9 cellular contexts compared by ENCODE assay signal in the genomic region with DNA sequence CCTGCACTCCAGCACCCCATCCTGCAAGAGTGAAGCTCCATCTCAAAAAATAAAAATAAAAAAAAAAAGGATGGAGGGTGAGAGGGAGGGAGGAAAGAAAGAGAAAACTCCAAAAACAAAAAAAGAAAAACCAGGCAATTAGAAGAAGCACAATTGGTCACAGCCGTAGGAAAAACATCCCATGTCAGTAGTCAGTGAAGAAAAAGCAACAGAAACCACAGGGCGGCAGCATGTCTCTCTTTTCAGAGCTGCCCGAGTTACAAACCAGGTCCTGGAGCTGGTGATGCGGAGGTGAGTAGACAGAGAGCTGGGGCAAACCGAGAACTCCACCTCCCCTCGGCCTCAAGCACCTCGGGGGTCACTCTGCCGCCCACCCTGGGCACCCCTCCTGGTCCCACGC. TPM values are rescaled to one million over a fixed set of nuclear protein-coding genes. Genes with fewer than 3 reads are reported as not detected.
DNase-seq lines count a peak whose midpoint lies in the region; ATAC-seq and TF ChIP-seq lines count a peak whose summit lies in the region.
"Not testable (repeated sequence)": the region's sequence is repeated elsewhere in the genome, so short reads cannot be mapped to it uniquely, and the experiment has no call there.
"Had no signal": no experiment of that assay in that cellular context is flagged by ENCODE, and none has a peak within 500 bp of the region (broad histone marks: within the 10 kb centered on the region; RNA-seq: fewer than 3 reads in every experiment).

No MANE protein-coding gene starts in this region.

- H4K91ac ChIP-seq in IMR-90 (ENCODE audit: insufficient read depth, low read depth, low read length), result not testable (repeated sequence)

- H2BK5ac ChIP-seq in IMR-90 (ENCODE audit: low read depth, low read length, poor library complexity, severe bottlenecking), result not testable (repeated sequence)

- H3K36me3 Mint-ChIP-seq in Calu3 (ENCODE audit: insufficient read depth, unreplicated experiment), result not testable (repeated sequence)

- in situ Hi-C loops in IMR-90 (cut with MboI; ENCODE audit: low sequenced_read_pairs), result not testable (repeated sequence)

- peak; percentile 58 for TF ChIP-seq RAD21 in IMR-90 (IDR thresholded peaks at IDR 0.05; ENCODE audit: low read length)

- H2AK9ac ChIP-seq in IMR-90 (replicated peaks; ENCODE audit: low read depth, low read length, poor library complexity), result not testable (repeated sequence)

- not testable (repeated sequence) for H4K8ac ChIP-seq in IMR-90 (ENCODE audit: low read depth in 2 of 2, low read length in 2 of 2)

- BruUV-seq in Calu3 (replicated peaks; lab: Mats Ljungman, UMichigan); IMR-90 (replicated peaks; lab: Mats Ljungman, UMichigan): not testable (repeated sequence)

- TF ChIP-seq POLR2A in IMR-90 (IDR thresholded peaks at IDR 0.05; ENCODE audit: low read depth, low read length); Peyer's patch (IDR thresholded peaks at IDR 0.05); ovary (IDR thresholded peaks at IDR 0.05): not testable (repeated sequence)

- CTCF ChIA-PET in Calu3 (lab: Charles Lee), result interaction anchor here (0.6 to 2.1 kb wide), 6 partner anchors 19 to 320 kb away, joined by 3 to 8 read pairs (median 4); a partner anchor contains a TSS
- CTCF ChIA-PET in IMR-90 (lab: Yijun Ruan, JAX), result interaction anchor here (0.6 to 1.6 kb wide), 2 partner anchors 19 to 33 kb away, joined by 3 to 7 read pairs; no protein-coding TSS in a partner anchor

- TF ChIP-seq EP300 in ovary (IDR thresholded peaks at IDR 0.05), result not testable (repeated sequence)

- not testable (repeated sequence) for H3K4me3 ChIP-seq in IMR-90 (ENCODE audit: insufficient read depth, low read depth, low read length); Peyer's patch; endocrine pancreas (ENCODE audit: control insufficient read depth, insufficient read depth, low read length)
- H3K4me3 ChIP-seq in ovary (peak overlapping the region; percentile 22), tibial artery (peak overlapping the region; percentile 38 to 56)

- not testable (repeated sequence) for H2AK5ac ChIP-seq in IMR-90 (ENCODE audit: low read depth, low read length)

- H3K27ac ChIP-seq in IMR-90 (ENCODE audit: insufficient read depth, low read length), result not testable (repeated sequence)
- H3K27ac ChIP-seq in Peyer's patch (peak overlapping the region in 2 of 4 donors; percentile 1 to 96), ovary (peak overlapping the region; percentile 52 to 96), tibial artery (peak overlapping the region; percentile 98)

- not testable (repeated sequence) for H3K23ac ChIP-seq in IMR-90 (ENCODE audit: low read depth, low read length)

- not testable (repeated sequence) for H4K5ac ChIP-seq in IMR-90 (ENCODE audit: low read depth, low read length)

- H3K4me1 ChIP-seq in IMR-90 (ENCODE audit: control insufficient read depth, insufficient read depth, low read length) (peaks cover 25% of the 10 kb centered on the region), Peyer's patch (peaks cover 0 to 44% (median 0%) of the 10 kb centered on the region in 4 donors), ovary (ENCODE audit: insufficient read depth) (peaks cover 18% of the 10 kb centered on the region), tibial artery (peaks cover under 1 to 80% (median 65%) of the 10 kb centered on the region in 4 donors)
- H3K4me1 ChIP-seq in endocrine pancreas (ENCODE audit: control insufficient read depth, insufficient read depth, low read length), result not testable (repeated sequence)

- not testable (repeated sequence) for H3K9me1 ChIP-seq in IMR-90 (ENCODE audit: insufficient read depth, low read length)

- intact Hi-C loops in Calu3 (cut with micrococcal nuclease; ENCODE audit: unreplicated experiment); IMR-90 (cut with micrococcal nuclease); ovary (cut with DNase I); tibial artery (cut with DNase I; ENCODE audit: low total_unique reads): not testable (repeated sequence)

- POLR2A ChIA-PET in IMR-90 (lab: Charles Lee; ENCODE audit: unreplicated experiment), result interaction anchor here (0.6 kb wide), 1 partner anchor 32 kb away, joined by 5 read pairs; no protein-coding TSS in a partner anchor

- not testable (repeated sequence) for H2BK120ac ChIP-seq in IMR-90 (ENCODE audit: low read depth, low read length)

- H3K9me3 Mint-ChIP-seq in Calu3 (ENCODE audit: low read depth, unreplicated experiment), result not testable (repeated sequence)

- H3K27ac Mint-ChIP-seq in Calu3 (ENCODE audit: unreplicated experiment), result not testable (repeated sequence)

- H3K14ac ChIP-seq in IMR-90 (replicated peaks; ENCODE audit: low read depth, low read length), result not testable (repeated sequence)

- not testable (repeated sequence) for H3K18ac ChIP-seq in IMR-90 (ENCODE audit: low read depth, low read length)

- peaks cover 4 to 23% of the 10 kb centered on the region in 2 experiments; a peak in 3 of 4 replicates for H3K79me1 ChIP-seq in IMR-90 (ENCODE audit: low read depth in 1 of 2, low read length in 2 of 2)

- not testable (repeated sequence) for H3K9ac ChIP-seq in IMR-90 (ENCODE audit: low read depth, low read length)
- peak overlapping the region; percentile 41 for H3K9ac ChIP-seq in endocrine pancreas (ENCODE audit: control insufficient read depth, insufficient read depth, low read length)

- H3K27me3 Mint-ChIP-seq in Calu3 (ENCODE audit: unreplicated experiment), result not testable (repeated sequence)

- H4K20me1 ChIP-seq in IMR-90 (ENCODE audit: insufficient read depth, low read length), result peaks cover 13% of the 10 kb centered on the region

- not testable (repeated sequence) for H2BK15ac ChIP-seq in IMR-90 (ENCODE audit: low read depth, low read length)

- DNase-seq in Calu3 (peak; percentile 30), IMR-90 (peak; percentile 54), Peyer's patch (peak in 1 of 3 donors; percentile 64), islet precursor cell (peak; percentile 64), ovary (peak in 4 of 5 donors; percentile 49 to 73 (median 58)), tibial artery (peak; percentile 66 to 89)
- peak; percentile 29 for DNase-seq in activated naive CD4-positive, alpha-beta T cell treated with Interleukin-2 at 50 U/mL for 16 hours

- H3K4me2 ChIP-seq in IMR-90 (ENCODE audit: low read depth, low read length), result not testable (repeated sequence)

- 100% methylated on average over 1 of the region's 9 CpGs; no CpG with 5 or more reads in 1 of the 2 experiments for WGBS in IMR-90 (ENCODE audit: extremely low coverage in 2 of 2, insufficient read length in 1 of 2), 2 experiments
- 32 to 42% (median 40%) methylated on average over 9 of the region's 9 CpGs for WGBS in ovary, 3 donors

- 0 out of 2 replicates have a peak, but pooled peaks have one; percentile 9 for ATAC-seq in IMR-90 (ENCODE audit: low read depth)

- H3K27me3 ChIP-seq in IMR-90 (ENCODE audit: control insufficient read depth, insufficient read depth, low read length); Peyer's patch; endocrine pancreas (ENCODE audit: control insufficient read depth, insufficient read depth, low read length); ovary; tibial artery: not testable (repeated sequence)

- H2BK20ac ChIP-seq in IMR-90 (ENCODE audit: low read depth, low read length), result not testable (repeated sequence)

- not testable (repeated sequence) for H3K9me3 ChIP-seq in IMR-90 (ENCODE audit: control insufficient read depth, insufficient read depth, low read length); Peyer's patch; endocrine pancreas (ENCODE audit: control insufficient read depth, low read length); ovary; tibial artery

- not testable (repeated sequence) for H2AFZ ChIP-seq in IMR-90 (replicated peaks; ENCODE audit: low read length, poor library complexity)

- H3K4me1 Mint-ChIP-seq in Calu3 (ENCODE audit: low read depth, unreplicated experiment), result not testable (repeated sequence)

- TF ChIP-seq CTCF in Calu3 (IDR thresholded peaks at IDR 0.05; ENCODE audit: unreplicated experiment); ovary (IDR thresholded peaks at IDR 0.05): not testable (repeated sequence)
- TF ChIP-seq CTCF in IMR-90 (conservative IDR thresholded peaks at IDR 0.05; ENCODE audit: low read depth, low read length), result peak; percentile 55
- TF ChIP-seq CTCF in Peyer's patch (IDR thresholded peaks at IDR 0.05), result peak in 4 of 6 experiments; percentile 18 to 27 (median 22)
- TF ChIP-seq CTCF in tibial artery (IDR thresholded peaks at IDR 0.05), result peak; percentile 51 to 52

- H3K36me3 ChIP-seq in IMR-90 (ENCODE audit: control insufficient read depth, insufficient read depth, low read length); Peyer's patch; endocrine pancreas (ENCODE audit: control insufficient read depth, insufficient read depth, low read length); ovary: not testable (repeated sequence)
- H3K36me3 ChIP-seq in tibial artery, result peaks cover 0 to 11% (median 7%) of the 10 kb centered on the region in 3 donors

- dilution Hi-C loops in IMR-90 (cut with HindIII; ENCODE audit: low sequenced_read_pairs, unreplicated experiment), result not testable (repeated sequence)

- not testable (repeated sequence) for H3K4me3 Mint-ChIP-seq in Calu3 (ENCODE audit: low read depth, unreplicated experiment)

- H3K56ac ChIP-seq in IMR-90 (ENCODE audit: extremely low read depth, insufficient read depth, low read length), result not testable (repeated sequence)

- H3K4ac ChIP-seq in IMR-90 (ENCODE audit: low read depth, low read length), result not testable (repeated sequence)

RNA-seq across cellular contexts. Expression of a gene that starts 14.4 kb away (rescaled TPM):
- total RNA-seq in Calu3 (2022) (82.0 and 86.0 TPM in 2 replicates), IMR-90 (2012; rRNA removed) (7.9 and 15.6 TPM in 2 replicates), Peyer's patch (100 to 1,000 TPM in 3 of 4 donors, 10 to 100 TPM in 1; 64.6 to 305 (median 188) TPM), ovary (100 to 1,000 TPM in 6 of 7 donors, 10 to 100 TPM in 1; 78.8 to 203 (median 145) TPM)
- polyA plus RNA-seq in IMR-90 (2012; rRNA removed) (97.3 and 118 TPM in 2 replicates), ovary (100 to 1,000 TPM in 1 of 2 donors, 1 to 10 TPM in 1; 8.7 to 113 TPM)
- polyA plus RNA-seq in IMR-90 (2012; cell fraction: cytosol; rRNA removed), result 53.6 and 146 TPM in 2 replicates
- polyA plus RNA-seq in IMR-90 (2012; cell fraction: nucleus; rRNA removed; ENCODE audit: low replicate concordance), result 423 and 1,655 TPM in 2 replicates

RNA-seq across cellular contexts. Expression of a gene that starts 27.1 kb away (rescaled TPM):
- total RNA-seq in Calu3 (2022) (10.8 and 12.3 TPM in 2 replicates), IMR-90 (2012; rRNA removed) (1.1 TPM in 2 replicates), Peyer's patch (10 to 100 TPM; 17.9 to 33.8 (median 24.3) TPM), ovary (under 1 TPM in 2 of 7 donors, not detected in 5; 0.12 to 0.80 TPM)
- polyA plus RNA-seq in IMR-90 (2012; rRNA removed) (4.5 and 4.8 TPM in 2 replicates), ovary (under 1 TPM; 0.19 to 0.50 TPM)
- polyA plus RNA-seq in IMR-90 (2012; cell fraction: cytosol; rRNA removed), result 2.8 and 4.9 TPM in 2 replicates
- polyA plus RNA-seq in IMR-90 (2012; cell fraction: nucleus; rRNA removed; ENCODE audit: low replicate concordance), result 33.0 and 40.5 TPM in 2 replicates
- total RNA-seq: mesenteric fat pad had no signal

RNA-seq across cellular contexts. Expression of a gene that starts 34.3 kb away (rescaled TPM):
- 118 and 127 TPM in 2 replicates for total RNA-seq in Calu3 (2022)
- total RNA-seq in IMR-90 (2012; rRNA removed), result 26.4 and 29.6 TPM in 2 replicates
- polyA plus RNA-seq in IMR-90 (2012; rRNA removed), result 52.6 and 55.1 TPM in 2 replicates
- polyA plus RNA-seq in IMR-90 (2012; cell fraction: cytosol; rRNA removed), result 37.0 and 60.8 TPM in 2 replicates
- polyA plus RNA-seq in IMR-90 (2012; cell fraction: nucleus; rRNA removed; ENCODE audit: low replicate concordance), result 79.2 and 173 TPM in 2 replicates
- 100 to 1,000 TPM in 1 of 4 donors, 10 to 100 TPM in 3; 51.2 to 120 (median 79.3) TPM for total RNA-seq in Peyer's patch
- 10 to 100 TPM; 20.5 to 68.0 (median 48.0) TPM for total RNA-seq in ovary
- 10 to 100 TPM; 13.3 to 26.3 TPM for polyA plus RNA-seq in ovary
